ENCODE assay signal across 2 cellular contexts in genomic region chr1:235650341-235651169, GRCh38.
TF ChIP-seq lines count a peak whose summit lies in the region.

No MANE protein-coding gene starts in this region.

TF ChIP-seq in IMR-90, 13 proteins besides CTCF, POLR2A, EP300 and RAD21:
- TF ChIP-seq RFX5 (IDR thresholded peaks at IDR 0.05; ENCODE audit: low read depth, low read length) (no peak), CHD1 (IDR thresholded peaks at IDR 0.05; ENCODE audit: low read depth, low read length) (no peak), RCOR1 (IDR thresholded peaks at IDR 0.05; ENCODE audit: insufficient replicate concordance, low read length) (no peak), ELK1 (IDR thresholded peaks at IDR 0.05; ENCODE audit: borderline replicate concordance, low read depth, low read length) (no peak), CEBPB (IDR thresholded peaks at IDR 0.05; ENCODE audit: low read depth, low read length) (no peak), MXI1 (IDR thresholded peaks at IDR 0.05; ENCODE audit: borderline replicate concordance, low read depth, low read length) (no peak), NFE2L2 (IDR thresholded peaks at IDR 0.05; ENCODE audit: low read depth, low read length) (no peak), BHLHE40 (IDR thresholded peaks at IDR 0.05; ENCODE audit: low read depth, low read length) (no peak), USF2 (IDR thresholded peaks at IDR 0.05; ENCODE audit: low read depth, low read length) (no peak), FOS (IDR thresholded peaks at IDR 0.05; ENCODE audit: low read depth, low read length) (no peak), MAFK (IDR thresholded peaks at IDR 0.05; ENCODE audit: low read depth, low read length) (no peak)

TF ChIP-seq in GM12878, 131 proteins besides CTCF, POLR2A, EP300 and RAD21:
- TF ChIP-seq WRNIP1 (IDR thresholded peaks at IDR 0.05; ENCODE audit: borderline replicate concordance, low read depth, low read length) = no peak
- TF ChIP-seq SUZ12 (IDR thresholded peaks at IDR 0.05; ENCODE audit: unreplicated experiment) = peak; percentile 65
- no peak for TF ChIP-seq CREB1 (IDR thresholded peaks at IDR 0.05; ENCODE audit: low read depth)
